17 cellular contexts compared by ENCODE assay signal in genomic region chr7:142500364-142500763, GRCh38.
DNase-seq lines count a peak whose midpoint lies in the region; ATAC-seq and TF ChIP-seq lines count a peak whose summit lies in the region.
"Had no signal": no experiment of that assay in that cellular context is flagged by ENCODE, and none has a peak within 500 bp of the region (broad histone marks: within the 10 kb centered on the region; RNA-seq: fewer than 3 reads in every experiment).

No MANE protein-coding gene starts in this region.

- H3K27me3 Mint-ChIP-seq in activated CD4-positive, alpha-beta T cell treated with anti-CD3 and anti-CD28 coated beads for 36 hours: no peaks in the 10 kb centered on the region
- no peaks in the 10 kb centered on the region for H3K27me3 Mint-ChIP-seq in T-cell
- peaks cover 7% of the 10 kb centered on the region for H3K27me3 Mint-ChIP-seq in activated naive CD8-positive, alpha-beta T cell treated with anti-CD3 and anti-CD28 coated beads, Interleukin-2, amount 10 ng/mL, durations not matched to agents 7 days and 5 days

- POLR2A ChIA-PET in activated CD4-positive, alpha-beta T cell treated with anti-CD3 and anti-CD28 coated beads for 36 hours (lab: Charles Lee): no interaction called here
- POLR2A ChIA-PET in T-cell (lab: Charles Lee): no interaction called here
- POLR2A ChIA-PET in activated naive CD8-positive, alpha-beta T cell treated with anti-CD3 and anti-CD28 coated beads, Interleukin-2, amount 10 ng/mL, durations not matched to agents 7 days and 5 days (lab: Charles Lee): interaction anchor here (1.3 kb wide), 1 partner anchor 17 kb away, joined by 3 read pairs; no protein-coding TSS in a partner anchor

- peaks cover 39% of the 10 kb centered on the region for H3K4me1 Mint-ChIP-seq in activated CD4-positive, alpha-beta T cell treated with anti-CD3 and anti-CD28 coated beads for 36 hours
- H3K4me1 Mint-ChIP-seq in T-cell: peaks cover 34 to 57% (median 51%) of the 10 kb centered on the region in 3 donors
- H3K4me1 Mint-ChIP-seq in activated naive CD8-positive, alpha-beta T cell treated with anti-CD3 and anti-CD28 coated beads, Interleukin-2, amount 10 ng/mL, durations not matched to agents 7 days and 5 days: peaks cover 28% of the 10 kb centered on the region

- H3K79me2 ChIP-seq in parathyroid adenoma: no peaks in the 10 kb centered on the region

- no peak overlapping the region for H3K4me3 ChIP-seq in parathyroid adenoma (ENCODE audit: low read depth, low read length)
- H3K4me3 ChIP-seq: HAP-1, pancreas, tibial artery had no signal

- TF ChIP-seq CTCF in parathyroid adenoma (IDR thresholded peaks at IDR 0.05): no peak

- DNase-seq in activated CD4-positive, alpha-beta T cell treated with anti-CD3 and anti-CD28 coated beads for 36 hours: no peak
- DNase-seq in activated CD4-positive, alpha-beta T cell treated with anti-CD3 and anti-CD28 coated beads for 48 hours: no peak
- peak in 18 of 34 experiments; percentile 13 to 54 (median 30) for DNase-seq in T-cell
- no peak for DNase-seq in activated naive CD8-positive, alpha-beta T cell treated with anti-CD3 and anti-CD28 coated beads, Interleukin-2, amount 10 ng/mL, durations not matched to agents 7 days and 5 days
- DNase-seq in OCI-M2 (lab: John Stamatoyannopoulos, UW; ENCODE audit: unreplicated experiment): no peak
- no peak for DNase-seq in stimulated activated CD4-positive, alpha-beta T cell treated with anti-CD3 and anti-CD28 coated beads, Interleukin-1b, Interleukin-23, amount 100 ng/mL, for 48 hours
- DNase-seq: 8988T, amniotic stem cell, C1 segment of cervical spinal cord, NCI-H2081, NCI-H526 treated with DMSO at 0.1 percent for 48 hours, pancreas, tibial artery had no signal

- H3K9me3 Mint-ChIP-seq in activated CD4-positive, alpha-beta T cell treated with anti-CD3 and anti-CD28 coated beads for 36 hours (ENCODE audit: low read depth): no peaks in the 10 kb centered on the region
- H3K9me3 Mint-ChIP-seq in T-cell: no peaks in the 10 kb centered on the region
- H3K9me3 Mint-ChIP-seq in activated naive CD8-positive, alpha-beta T cell treated with anti-CD3 and anti-CD28 coated beads, Interleukin-2, amount 10 ng/mL, durations not matched to agents 7 days and 5 days: no peaks in the 10 kb centered on the region

- CTCF ChIA-PET in activated CD4-positive, alpha-beta T cell treated with anti-CD3 and anti-CD28 coated beads for 36 hours (lab: Charles Lee): interaction anchor here (0.6 to 8.8 kb wide), 10 partner anchors 11 to 217 kb away, joined by 3 to 127 read pairs (median 4); no protein-coding TSS in a partner anchor
- CTCF ChIA-PET in T-cell (lab: Charles Lee): interaction anchor here (0.6 to 2.4 kb wide), 8 partner anchors 8 to 34 kb away, joined by 3 to 8 read pairs (median 4); no protein-coding TSS in a partner anchor

- peak overlapping the region; percentile 40 for H3K4me3 Mint-ChIP-seq in activated CD4-positive, alpha-beta T cell treated with anti-CD3 and anti-CD28 coated beads for 36 hours
- peak overlapping the region; percentile 67 to 79 (median 73) for H3K4me3 Mint-ChIP-seq in T-cell
- H3K4me3 Mint-ChIP-seq in activated naive CD8-positive, alpha-beta T cell treated with anti-CD3 and anti-CD28 coated beads, Interleukin-2, amount 10 ng/mL, durations not matched to agents 7 days and 5 days: peak overlapping the region; percentile 69

- no peaks in the 10 kb centered on the region for H3K9me3 ChIP-seq in parathyroid adenoma (ENCODE audit: control insufficient read depth, low read length)
- H3K9me3 ChIP-seq: HAP-1, pancreas, tibial artery had no signal

- peak overlapping the region; percentile 90 for H3K27ac Mint-ChIP-seq in activated CD4-positive, alpha-beta T cell treated with anti-CD3 and anti-CD28 coated beads for 36 hours
- H3K27ac Mint-ChIP-seq in T-cell: peak overlapping the region; percentile 98 to 99
- peak overlapping the region; percentile 85 for H3K27ac Mint-ChIP-seq in activated naive CD8-positive, alpha-beta T cell treated with anti-CD3 and anti-CD28 coated beads, Interleukin-2, amount 10 ng/mL, durations not matched to agents 7 days and 5 days

- H2AFZ ChIP-seq in parathyroid adenoma: peak overlapping the region; percentile 66

- no peak overlapping the region for H3K27ac ChIP-seq in parathyroid adenoma
- H3K27ac ChIP-seq: pancreas, tibial artery had no signal

- H3K27me3 ChIP-seq in parathyroid adenoma (ENCODE audit: control insufficient read depth, insufficient read depth, low read length): no peaks in the 10 kb centered on the region
- H3K27me3 ChIP-seq: pancreas had no signal

- ATAC-seq in activated CD4-positive, alpha-beta T cell treated with anti-CD3 and anti-CD28 coated beads for 36 hours: peak; percentile 19
- peak; percentile 87 to 90 (median 89) for ATAC-seq in T-cell (replicated peaks in 1 of 4)
- ATAC-seq in activated naive CD8-positive, alpha-beta T cell treated with anti-CD3 and anti-CD28 coated beads, Interleukin-2, amount 10 ng/mL, durations not matched to agents 7 days and 5 days (ENCODE audit: low read depth): peak; percentile 77
- no peak for ATAC-seq in HG03457 (IDR thresholded peaks at IDR 0.05; ENCODE audit: unreplicated experiment)
- ATAC-seq: HepG2, pancreas had no signal

- H3K4me2 ChIP-seq in parathyroid adenoma (ENCODE audit: low read length): no peak overlapping the region

- no peak overlapping the region for H3K9ac ChIP-seq in parathyroid adenoma

- H3K36me3 ChIP-seq in parathyroid adenoma (ENCODE audit: control insufficient read depth, insufficient read depth, low read length): no peaks in the 10 kb centered on the region
- H3K36me3 ChIP-seq: HAP-1, pancreas, tibial artery had no signal

- intact Hi-C loops in activated CD4-positive, alpha-beta T cell treated with anti-CD3 and anti-CD28 coated beads for 36 hours (cut with DNase I, micrococcal nuclease): no loop called here

- no peaks in the 10 kb centered on the region for H3K36me3 Mint-ChIP-seq in activated CD4-positive, alpha-beta T cell treated with anti-CD3 and anti-CD28 coated beads for 36 hours (ENCODE audit: low read depth)
- no peaks in the 10 kb centered on the region for H3K36me3 Mint-ChIP-seq in T-cell
- H3K36me3 Mint-ChIP-seq in activated naive CD8-positive, alpha-beta T cell treated with anti-CD3 and anti-CD28 coated beads, Interleukin-2, amount 10 ng/mL, durations not matched to agents 7 days and 5 days: no peaks in the 10 kb centered on the region

- H3K4me1 ChIP-seq in parathyroid adenoma: peaks cover 42% of the 10 kb centered on the region
- H3K4me1 ChIP-seq: HAP-1, pancreas had no signal

Comparison
In these comparisons a context has a peak if more than half of its experiments do, and no peak if none do; other contexts are left out.
1. DNase-seq: peak in T-cell (18 of 34); none in activated CD4-positive, alpha-beta T cell treated with anti-CD3 and anti-CD28 coated beads for 36 hours (single experiment), activated CD4-positive, alpha-beta T cell treated with anti-CD3 and anti-CD28 coated beads for 48 hours (single experiment), activated naive CD8-positive, alpha-beta T cell treated with anti-CD3 and anti-CD28 coated beads, Interleukin-2, amount 10 ng/mL, durations not matched to agents 7 days and 5 days (single experiment), OCI-M2 (single experiment) and stimulated activated CD4-positive, alpha-beta T cell treated with anti-CD3 and anti-CD28 coated beads, Interleukin-1b, Interleukin-23, amount 100 ng/mL, for 48 hours (single experiment).
2. Peak in every context shown above with its lines, with median percentiles within 50 percentile points of each other: H3K27ac Mint-ChIP-seq and H3K4me3 Mint-ChIP-seq.